In genomic region chr19:10286803-10287737, GRCh38 we compare ENCODE assay signal across 10 cellular contexts. TPM values are rescaled to one million over a fixed set of nuclear protein-coding genes. Genes with fewer than 3 reads are reported as not detected.
A peak's percentile ranks its signal among the peaks of the same experiment; 100 is the strongest.
DNase-seq lines count a peak whose midpoint lies in the region; ATAC-seq and TF ChIP-seq lines count a peak whose summit lies in the region.
"Had no signal": no experiment of that assay in that cellular context is flagged by ENCODE, and none has a peak within 500 bp of the region (broad histone marks: within the 10 kb centered on the region; RNA-seq: fewer than 3 reads in every experiment).

Gene ICAM4, plus strand, starts transcription at chr19:10286955. Its CDS starts 58 bp downstream, at chr19:10287013.

- peak within 1 kb of the TSS in 6 of 8 donors; percentile 43 to 90 (median 60) for H3K27ac Mint-ChIP-seq in CD8-positive, alpha-beta memory T cell
- no peak within 1 kb of the TSS for H3K27ac Mint-ChIP-seq in activated naive CD8-positive, alpha-beta T cell treated with anti-CD3 and anti-CD28 coated beads for 36 hours

- CTCF ChIA-PET in CD8-positive, alpha-beta memory T cell (lab: Charles Lee), result interaction anchor here (0.5 to 8.0 kb wide), 8 partner anchors 15 to 136 kb away, joined by 3 to 71 read pairs (median 3); partner anchors contain the start of genes ICAM1 and TYK2

- POLR2A ChIA-PET in CD8-positive, alpha-beta memory T cell (lab: Charles Lee), result interaction anchor here (7.6 kb wide), 1 partner anchor 17 kb away, joined by 47 read pairs; the partner anchor contains the start of gene ICAM1

- TF ChIP-seq CTCF in prostate gland (IDR thresholded peaks at IDR 0.05), result no peak

- peaks cover 12 to 35% (median 12%) of the 10 kb centered on the region in 3 donors for H3K36me3 Mint-ChIP-seq in CD8-positive, alpha-beta memory T cell
- H3K36me3 Mint-ChIP-seq in activated naive CD8-positive, alpha-beta T cell treated with anti-CD3 and anti-CD28 coated beads for 36 hours, result peaks cover 29% of the 10 kb centered on the region

- H3K9me3 ChIP-seq in CD8-positive, alpha-beta memory T cell (ENCODE audit: low read length), result no peaks in the 10 kb centered on the region
- no peaks in the 10 kb centered on the region for H3K9me3 ChIP-seq in prostate gland
- H3K9me3 ChIP-seq: thyroid gland had no signal

- peak within 1 kb of the TSS; percentile 9 for H3K4me3 ChIP-seq in CD8-positive, alpha-beta memory T cell (ENCODE audit: low read length)
- H3K4me3 ChIP-seq in prostate gland, result no peak within 1 kb of the TSS
- H3K4me3 ChIP-seq: thyroid gland had no signal

- ATAC-seq in left lobe of liver, result peak; percentile 56
- no peak for ATAC-seq in GM21825 (IDR thresholded peaks at IDR 0.05; ENCODE audit: unreplicated experiment)

- H3K27ac ChIP-seq in CD8-positive, alpha-beta memory T cell (ENCODE audit: low read depth, low read length), result peak within 1 kb of the TSS; percentile 62
- H3K27ac ChIP-seq in prostate gland, result no peak within 1 kb of the TSS
- H3K27ac ChIP-seq: thyroid gland had no signal

- no peak for TF ChIP-seq POLR2A in prostate gland (IDR thresholded peaks at IDR 0.05)

- peaks cover 10% of the 10 kb centered on the region for H3K36me3 ChIP-seq in CD8-positive, alpha-beta memory T cell (ENCODE audit: insufficient read depth, low read length)
- no peaks in the 10 kb centered on the region for H3K36me3 ChIP-seq in prostate gland

- H3K27me3 Mint-ChIP-seq in CD8-positive, alpha-beta memory T cell, result peaks cover 32 to 40% of the 10 kb centered on the region in 2 donors
- peaks cover 50% of the 10 kb centered on the region for H3K27me3 Mint-ChIP-seq in activated naive CD8-positive, alpha-beta T cell treated with anti-CD3 and anti-CD28 coated beads for 36 hours

- no peaks in the 10 kb centered on the region for H3K9me3 Mint-ChIP-seq in CD8-positive, alpha-beta memory T cell
- H3K9me3 Mint-ChIP-seq in activated naive CD8-positive, alpha-beta T cell treated with anti-CD3 and anti-CD28 coated beads for 36 hours, result no peaks in the 10 kb centered on the region

- peaks cover 58% of the 10 kb centered on the region for H3K4me1 ChIP-seq in CD8-positive, alpha-beta memory T cell (ENCODE audit: insufficient read depth, low read length)
- peaks cover 2% of the 10 kb centered on the region for H3K4me1 ChIP-seq in prostate gland (replicated peaks)

- peaks cover 32% of the 10 kb centered on the region for H3K27me3 ChIP-seq in CD8-positive, alpha-beta memory T cell (ENCODE audit: insufficient read depth, low read length, poor library complexity, severe bottlenecking)
- peaks cover 25% of the 10 kb centered on the region for H3K27me3 ChIP-seq in prostate gland (replicated peaks; ENCODE audit: insufficient read depth)

- no peak for DNase-seq in CD8-positive, alpha-beta memory T cell
- peak; percentile 36 for DNase-seq in LHCN-M2 (ENCODE audit: low read depth)
- DNase-seq in activated naive CD8-positive, alpha-beta T cell treated with anti-CD3 and anti-CD28 coated beads for 36 hours, result peak; percentile 37
- DNase-seq in left lobe of liver (ENCODE audit: low spot score), result peak; percentile 71
- no peak for DNase-seq in DMS153 treated with DMSO at 0.1 percent for 48 hours (lab: John Stamatoyannopoulos, UW; ENCODE audit: unreplicated experiment)
- no peak for DNase-seq in prostate gland (ENCODE audit: low spot score)
- DNase-seq in GOT3 (lab: John Stamatoyannopoulos, UW), result no peak

- peak within 1 kb of the TSS; percentile 15 to 79 (median 67) for H3K4me3 Mint-ChIP-seq in CD8-positive, alpha-beta memory T cell
- H3K4me3 Mint-ChIP-seq in activated naive CD8-positive, alpha-beta T cell treated with anti-CD3 and anti-CD28 coated beads for 36 hours, result peak within 1 kb of the TSS; percentile 10

- intact Hi-C loops in prostate gland (cut with DNase I), result no loop called here

- peaks cover 52 to 62% (median 58%) of the 10 kb centered on the region in 3 donors for H3K4me1 Mint-ChIP-seq in CD8-positive, alpha-beta memory T cell
- peaks cover 43% of the 10 kb centered on the region for H3K4me1 Mint-ChIP-seq in activated naive CD8-positive, alpha-beta T cell treated with anti-CD3 and anti-CD28 coated beads for 36 hours

- 27% methylated on average over 54 of the region's 59 CpGs for WGBS in prostate gland

RNA-seq across cellular contexts. Expression of gene ICAM4, which starts in this region (rescaled TPM):
- total RNA-seq in CD8-positive, alpha-beta memory T cell, result under 1 TPM; 0.15 to 0.33 TPM
- polyA plus RNA-seq in CD8-positive, alpha-beta memory T cell, result 0.95 TPM
- not detected in 2 replicates for total RNA-seq in LHCN-M2 (2014; rRNA removed)
- polyA plus RNA-seq in LHCN-M2 (2012), result 0.16 TPM
- total RNA-seq in activated naive CD8-positive, alpha-beta T cell treated with anti-CD3 and anti-CD28 coated beads for 36 hours, result under 1 TPM; 0.25 to 0.38 TPM
- 0.15 TPM for total RNA-seq in left lobe of liver
- 1 to 10 TPM in 1 of 2 donors, not detected in 1; 1.0 TPM for total RNA-seq in prostate gland
- total RNA-seq: epithelial cell of proximal tubule had no signal

Comparison
In these comparisons a context has a peak if more than half of its experiments do, and no peak if none do; other contexts are left out.
1. Peak in DNase-seq in LHCN-M2; RNA of the gene not detected or under 1 TPM.
2. Peak in DNase-seq in activated naive CD8-positive, alpha-beta T cell treated with anti-CD3 and anti-CD28 coated beads for 36 hours; RNA of the gene not detected or under 1 TPM.
3. Peak in DNase-seq and ATAC-seq in left lobe of liver; RNA of the gene not detected or under 1 TPM.